In the genomic region with DNA sequence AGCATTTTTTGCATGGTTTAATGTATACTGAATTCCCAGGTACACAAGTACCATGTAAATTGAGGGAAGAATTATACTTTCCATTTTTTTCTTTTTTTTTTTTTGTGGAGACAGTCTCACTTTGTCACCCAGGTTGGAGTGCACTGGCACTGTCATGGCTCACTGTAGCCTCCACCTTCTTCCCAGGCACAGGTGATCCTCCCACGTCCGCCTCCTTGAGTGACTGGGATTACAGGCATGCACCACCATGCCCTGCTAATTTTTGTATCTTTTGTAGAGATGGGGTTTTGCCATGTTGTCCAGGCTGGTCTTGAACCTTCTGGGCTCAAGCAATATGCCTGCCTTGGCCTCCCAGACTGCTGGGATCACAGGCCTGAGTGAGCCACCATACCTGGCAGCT, we compare ENCODE assay signal across 32 cellular contexts. TPM values are rescaled to one million over a fixed set of nuclear protein-coding genes. Genes with fewer than 3 reads are reported as not detected.
A peak's percentile ranks its signal among the peaks of the same experiment; 100 is the strongest.
DNase-seq lines count a peak whose midpoint lies in the region; ATAC-seq and TF ChIP-seq lines count a peak whose summit lies in the region.
"Had no signal": no experiment of that assay in that cellular context is flagged by ENCODE, and none has a peak within 500 bp of the region (broad histone marks: within the 10 kb centered on the region; RNA-seq: fewer than 3 reads in every experiment).

No MANE protein-coding gene starts in this region.

- H3K4me1 ChIP-seq in HUES48 (ENCODE audit: control insufficient read depth, insufficient read depth, low read length): peaks cover 5% of the 10 kb centered on the region; the same call in 1 of the 2 replicates
- peaks cover 0 to 13% of the 10 kb centered on the region in 2 donors for H3K4me1 ChIP-seq in breast epithelium

- H3K27me3 Mint-ChIP-seq in activated T-cell treated with anti-CD3 and anti-CD28 coated beads, Interleukin-2, amount 50 U/mL, for 72 hours (ENCODE audit: low read depth): no peaks in the 10 kb centered on the region
- no peaks in the 10 kb centered on the region for H3K27me3 Mint-ChIP-seq in activated naive CD8-positive, alpha-beta T cell treated with anti-CD3 and anti-CD28 coated beads, Interleukin-2, amount 50 U/mL, for 24 hours
- no peaks in the 10 kb centered on the region for H3K27me3 Mint-ChIP-seq in stimulated activated memory B cell treated with anti-CD40 and anti-IgM and Interleukin-4, amounts not matched to agents 10 μg/mL and 1 μg/mL and 100 μg/mL, for 72 hours
- H3K27me3 Mint-ChIP-seq: IgD-negative memory B cell had no signal

- peaks cover 5 to 22% of the 10 kb centered on the region in 2 donors for H3K36me3 Mint-ChIP-seq in activated T-cell treated with anti-CD3 and anti-CD28 coated beads, Interleukin-2, amount 50 U/mL, for 72 hours (ENCODE audit: insufficient read depth in 2 of 2)
- H3K36me3 Mint-ChIP-seq in activated naive CD8-positive, alpha-beta T cell treated with anti-CD3 and anti-CD28 coated beads, Interleukin-2, amount 50 U/mL, for 24 hours (ENCODE audit: low read depth): peaks cover 54% of the 10 kb centered on the region
- H3K36me3 Mint-ChIP-seq in stimulated activated memory B cell treated with anti-CD40 and anti-IgM and Interleukin-4, amounts not matched to agents 10 μg/mL and 1 μg/mL and 100 μg/mL, for 72 hours: peaks cover 43% of the 10 kb centered on the region

- no peak for DNase-seq in activated T-cell treated with anti-CD3 and anti-CD28 coated beads, Interleukin-2, amount 50 U/mL, for 72 hours
- no peak for DNase-seq in activated T-cell treated with anti-CD3 and anti-CD28 coated beads, Interleukin-2, amount 50 U/mL, for 1 hour
- DNase-seq in activated naive CD8-positive, alpha-beta T cell treated with anti-CD3 and anti-CD28 coated beads, Interleukin-2, amount 50 U/mL, for 24 hours: no peak
- no peak for DNase-seq in breast epithelium (ENCODE audit: low spot score in 2 of 2)
- DNase-seq: activated CD4-positive, alpha-beta T cell treated with anti-CD3 and anti-CD28 coated beads for 4 hours; activated naive CD4-positive, alpha-beta T cell treated with anti-CD3 and anti-CD28 coated beads, Interleukin-2, amount 50 U/mL, for 16 hours; BE2C; colonic mucosa; effector CD8-positive, alpha-beta T cell; hippocampal formation; left colon; mammary epithelial cell; mucosa of descending colon; NCI-H146; NCI-H226; NCI-H526 treated with DMSO at 0.1 percent for 48 hours; ovary; retina; Right ventricle myocardium superior; stomach; thyroid gland had no signal

- ATAC-seq in activated T-cell treated with anti-CD3 and anti-CD28 coated beads, Interleukin-2, amount 50 U/mL, for 72 hours (replicated peaks in 1 of 2): no peak
- no peak for ATAC-seq in activated naive CD8-positive, alpha-beta T cell treated with anti-CD3 and anti-CD28 coated beads, Interleukin-2, amount 50 U/mL, for 24 hours
- no peak for ATAC-seq in stimulated activated memory B cell treated with anti-CD40 and anti-IgM and Interleukin-4, amounts not matched to agents 10 μg/mL and 1 μg/mL and 100 μg/mL, for 72 hours
- ATAC-seq in GM21526 (IDR thresholded peaks at IDR 0.05; ENCODE audit: low FRiP score, unreplicated experiment) (no peak), GM21390 (IDR thresholded peaks at IDR 0.05; ENCODE audit: unreplicated experiment) (no peak)
- ATAC-seq: left colon, mucosa of descending colon, Panc1 had no signal

- intact Hi-C loops in breast epithelium (cut with DNase I; ENCODE audit: low total_unique reads): no loop called here

- H3K36me3 ChIP-seq in HUES48 (ENCODE audit: control insufficient read depth, insufficient read depth, low read length) (peaks cover 41% of the 10 kb centered on the region), breast epithelium (no peaks in the 10 kb centered on the region)
- H3K36me3 ChIP-seq: ovary had no signal

- no peak overlapping the region for H3K4me3 ChIP-seq in HUES48 (ENCODE audit: low read depth, low read length)
- no peak overlapping the region for H3K4me3 ChIP-seq in breast epithelium
- H3K4me3 ChIP-seq: ascending aorta, cardiac muscle cell, colonic mucosa, HAP-1, mucosa of descending colon, ovary, skin epidermis, stomach, thyroid gland had no signal

- H3K9me3 Mint-ChIP-seq in activated T-cell treated with anti-CD3 and anti-CD28 coated beads, Interleukin-2, amount 50 U/mL, for 72 hours: no peaks in the 10 kb centered on the region
- no peaks in the 10 kb centered on the region for H3K9me3 Mint-ChIP-seq in activated naive CD8-positive, alpha-beta T cell treated with anti-CD3 and anti-CD28 coated beads, Interleukin-2, amount 50 U/mL, for 24 hours
- H3K9me3 Mint-ChIP-seq in stimulated activated memory B cell treated with anti-CD40 and anti-IgM and Interleukin-4, amounts not matched to agents 10 μg/mL and 1 μg/mL and 100 μg/mL, for 72 hours: no peaks in the 10 kb centered on the region
- H3K9me3 Mint-ChIP-seq: IgD-negative memory B cell, nephron had no signal

- no peaks in the 10 kb centered on the region for H3K9me3 ChIP-seq in HUES48 (ENCODE audit: control insufficient read depth, insufficient read depth, low read length)
- H3K9me3 ChIP-seq in breast epithelium: no peaks in the 10 kb centered on the region
- H3K9me3 ChIP-seq: ascending aorta, BE2C, colonic mucosa, HAP-1, mucosa of descending colon, ovary, stomach, thyroid gland had no signal

- H3K9ac ChIP-seq in HUES48 (ENCODE audit: low read depth, low read length): no peak overlapping the region

- TF ChIP-seq POLR2A in breast epithelium (IDR thresholded peaks at IDR 0.05): no peak

- no peak for TF ChIP-seq CTCF in breast epithelium (IDR thresholded peaks at IDR 0.05)

- no peak overlapping the region for H3K4me3 Mint-ChIP-seq in activated T-cell treated with anti-CD3 and anti-CD28 coated beads, Interleukin-2, amount 50 U/mL, for 72 hours
- peak overlapping the region; percentile 53 for H3K4me3 Mint-ChIP-seq in activated naive CD8-positive, alpha-beta T cell treated with anti-CD3 and anti-CD28 coated beads, Interleukin-2, amount 50 U/mL, for 24 hours
- no peak overlapping the region for H3K4me3 Mint-ChIP-seq in stimulated activated memory B cell treated with anti-CD40 and anti-IgM and Interleukin-4, amounts not matched to agents 10 μg/mL and 1 μg/mL and 100 μg/mL, for 72 hours
- H3K4me3 Mint-ChIP-seq: nephron had no signal

- H3K27ac ChIP-seq in HUES48 (ENCODE audit: low read depth, low read length) (peak overlapping the region; percentile 35), breast epithelium (no peak overlapping the region)
- H3K27ac ChIP-seq: ascending aorta, cardiac muscle cell, colonic mucosa, ovary, skin epidermis, stomach, thyroid gland had no signal

- H3K27me3 ChIP-seq in HUES48 (ENCODE audit: control insufficient read depth, insufficient read depth, low read length): no peaks in the 10 kb centered on the region
- no peaks in the 10 kb centered on the region for H3K27me3 ChIP-seq in breast epithelium
- H3K27me3 ChIP-seq: ascending aorta, BE2C, cardiac muscle cell, colonic mucosa, ovary, stomach, thyroid gland had no signal

- H3K27ac Mint-ChIP-seq in activated T-cell treated with anti-CD3 and anti-CD28 coated beads, Interleukin-2, amount 50 U/mL, for 72 hours: peak overlapping the region; percentile 73
- peak overlapping the region; percentile 71 for H3K27ac Mint-ChIP-seq in activated naive CD8-positive, alpha-beta T cell treated with anti-CD3 and anti-CD28 coated beads, Interleukin-2, amount 50 U/mL, for 24 hours
- H3K27ac Mint-ChIP-seq in stimulated activated memory B cell treated with anti-CD40 and anti-IgM and Interleukin-4, amounts not matched to agents 10 μg/mL and 1 μg/mL and 100 μg/mL, for 72 hours: peak overlapping the region; percentile 19
- H3K27ac Mint-ChIP-seq: nephron had no signal

- H3K4me1 Mint-ChIP-seq in activated T-cell treated with anti-CD3 and anti-CD28 coated beads, Interleukin-2, amount 50 U/mL, for 72 hours (ENCODE audit: low read depth): peaks cover 38% of the 10 kb centered on the region
- peaks cover 32% of the 10 kb centered on the region for H3K4me1 Mint-ChIP-seq in activated naive CD8-positive, alpha-beta T cell treated with anti-CD3 and anti-CD28 coated beads, Interleukin-2, amount 50 U/mL, for 24 hours
- peaks cover 24% of the 10 kb centered on the region for H3K4me1 Mint-ChIP-seq in stimulated activated memory B cell treated with anti-CD40 and anti-IgM and Interleukin-4, amounts not matched to agents 10 μg/mL and 1 μg/mL and 100 μg/mL, for 72 hours

RNA-seq across cellular contexts. Expression of a gene that starts 3.8 kb away (rescaled TPM):
- 10 to 100 TPM; 64.9 to 75.0 TPM for total RNA-seq in activated T-cell treated with anti-CD3 and anti-CD28 coated beads, Interleukin-2, amount 50 U/mL, for 72 hours
- 100 to 1,000 TPM in 2 of 3 donors, 10 to 100 TPM in 1; 74.9 to 170 (median 124) TPM for total RNA-seq in breast epithelium

RNA-seq across cellular contexts. Expression of a gene that starts 4.4 kb away (rescaled TPM):
- total RNA-seq in activated T-cell treated with anti-CD3 and anti-CD28 coated beads, Interleukin-2, amount 50 U/mL, for 72 hours: 100 to 1,000 TPM; 635 to 720 TPM
- 100 to 1,000 TPM; 108 to 227 (median 205) TPM for total RNA-seq in breast epithelium

RNA-seq across cellular contexts. Expression of a gene that starts 11.9 kb away (rescaled TPM):
- 10 to 100 TPM; 20.9 to 21.6 TPM for total RNA-seq in activated T-cell treated with anti-CD3 and anti-CD28 coated beads, Interleukin-2, amount 50 U/mL, for 72 hours
- total RNA-seq in breast epithelium: 10 to 100 TPM; 20.6 to 34.7 (median 34.2) TPM

RNA-seq across cellular contexts. Expression of a gene that starts 50.6 kb away (rescaled TPM):
- 10 to 100 TPM; 24.0 to 25.6 TPM for total RNA-seq in activated T-cell treated with anti-CD3 and anti-CD28 coated beads, Interleukin-2, amount 50 U/mL, for 72 hours
- 10 to 100 TPM; 30.7 to 34.4 (median 32.8) TPM for total RNA-seq in breast epithelium

Comparison
In these comparisons a context has a peak if more than half of its experiments do, and no peak if none do; other contexts are left out.
1. H3K27ac Mint-ChIP-seq: peak in every context shown above with its lines; median percentile 73 in activated T-cell treated with anti-CD3 and anti-CD28 coated beads, Interleukin-2, amount 50 U/mL, for 72 hours; 71 in activated naive CD8-positive, alpha-beta T cell treated with anti-CD3 and anti-CD28 coated beads, Interleukin-2, amount 50 U/mL, for 24 hours; 19 in stimulated activated memory B cell treated with anti-CD40 and anti-IgM and Interleukin-4, amounts not matched to agents 10 μg/mL and 1 μg/mL and 100 μg/mL, for 72 hours.